ENCODE assay signal across 1 cellular context in genomic region chr12:106739815-106740552, GRCh38.
TF ChIP-seq lines count a peak whose summit lies in the region.

No MANE protein-coding gene starts in this region.

TF ChIP-seq in K562, 482 proteins besides CTCF, POLR2A, EP300 and RAD21 (continued from another document):
- TF ChIP-seq, protein P1, sequence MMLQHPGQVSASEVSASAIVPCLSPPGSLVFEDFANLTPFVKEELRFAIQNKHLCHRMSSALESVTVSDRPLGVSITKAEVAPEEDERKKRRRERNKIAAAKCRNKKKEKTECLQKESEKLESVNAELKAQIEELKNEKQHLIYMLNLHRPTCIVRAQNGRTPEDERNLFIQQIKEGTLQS (IDR thresholded peaks at IDR 0.05), result peak; percentile 80
- TF ChIP-seq, protein P1 (CRISPR knock-in tag; conservative IDR thresholded peaks at IDR 0.05), result 0 out of 2 replicates have a peak, but pooled peaks have one; percentile 30
- TF ChIP-seq FOS (IDR thresholded peaks at IDR 0.05; ENCODE audit: extremely low read depth, insufficient read length), result peak; percentile 10
- no peak for TF ChIP-seq NR2C1 (IDR thresholded peaks at IDR 0.05)
- TF ChIP-seq NR2C1 (tag; IDR thresholded peaks at IDR 0.05), result no peak
- TF ChIP-seq HMBOX1 (IDR thresholded peaks at IDR 0.05), result peak; percentile 86; the same call in 1 of the 2 replicates
